1 cellular context compared by ENCODE assay signal in genomic region chr20:53176133-53176532, GRCh38.
TF ChIP-seq lines count a peak whose summit lies in the region.

No MANE protein-coding gene starts in this region.

TF ChIP-seq in WTC11, 78 proteins besides CTCF, POLR2A, EP300 and RAD21 (continued from another document):
- TF ChIP-seq ZNF512 (CRISPR knock-in tag; IDR thresholded peaks at IDR 0.05; ENCODE audit: borderline replicate concordance) (no peak), STAT6 (CRISPR knock-in tag; conservative IDR thresholded peaks at IDR 0.05; ENCODE audit: low read depth) (no peak)
